Comparison of ENCODE assay signal across 11 cellular contexts in genomic region chrX:10922158-10922557, GRCh38.
A peak's percentile ranks its signal among the peaks of the same experiment; 100 is the strongest.
DNase-seq lines count a peak whose midpoint lies in the region; TF ChIP-seq lines count a peak whose summit lies in the region.
"Had no signal": no experiment of that assay in that cellular context is flagged by ENCODE, and none has a peak within 500 bp of the region (broad histone marks: within the 10 kb centered on the region; RNA-seq: fewer than 3 reads in every experiment).

No MANE protein-coding gene starts in this region.

- H3K36me3 ChIP-seq in adipocyte (ENCODE audit: control insufficient read depth, insufficient read depth, low read length, severe bottlenecking): no peaks in the 10 kb centered on the region

- DNase-seq in A172 (ENCODE audit: low spot score): peak; percentile 88
- peak; percentile 79 for DNase-seq in HFFc6
- DNase-seq in adipocyte (ENCODE audit: low read depth): peak; percentile 71
- peak; percentile 71 for DNase-seq in glomerular visceral epithelial cell (ENCODE audit: extremely low spot score)
- no peak for DNase-seq in NK-92 treated with Interleukin-12 subunit alpha and Interleukin-12 subunit beta, amount 100 ng/mL, for 24 hours (lab: John Stamatoyannopoulos, UW)
- no peak for DNase-seq in NCI-H2107 treated with DMSO at 0.1 percent for 48 hours (lab: John Stamatoyannopoulos, UW; ENCODE audit: unreplicated experiment)
- no peak for DNase-seq in activated CD4-positive, alpha-beta T cell treated with anti-CD3 and anti-CD28 coated beads, Interleukin-2, amount 50 U/mL, for 4 hours
- no peak for DNase-seq in CD1c-positive myeloid dendritic cell (ENCODE audit: extremely low spot score)
- DNase-seq: NCI-H1436 treated with DMSO at 0.1 percent for 48 hours; Right ventricle myocardium superior; stimulated activated naive CD4-positive, alpha-beta T cell had no signal

- H3K27me3 ChIP-seq in adipocyte (replicated peaks; ENCODE audit: control insufficient read depth, insufficient read depth, low read length): no peaks in the 10 kb centered on the region

- H3K4me1 ChIP-seq in adipocyte (ENCODE audit: control insufficient read depth, insufficient read depth, low read length): peaks cover 24% of the 10 kb centered on the region

- no peak overlapping the region for H3K4me3 Mint-ChIP-seq in HFFc6

- no peaks in the 10 kb centered on the region for H3K9me3 ChIP-seq in adipocyte (ENCODE audit: control insufficient read depth, low read length)

- no peak for TF ChIP-seq CTCF in HFFc6 (IDR thresholded peaks at IDR 0.05)

- H3K27ac Mint-ChIP-seq in HFFc6: 0 out of 2 replicates have a peak overlapping the region, but pooled peaks have one; percentile 47

- no peak overlapping the region for H3K4me3 ChIP-seq in adipocyte (ENCODE audit: low read length)

- H3K9me3 Mint-ChIP-seq in HFFc6: no peaks in the 10 kb centered on the region

- H3K4me1 Mint-ChIP-seq in HFFc6 (ENCODE audit: low read depth): peaks cover 42% of the 10 kb centered on the region

- H3K9ac ChIP-seq in adipocyte (ENCODE audit: low read length): no peak overlapping the region

- 0 out of 2 replicates have a peak, but pooled peaks cover under 1% of the 10 kb centered on the region for H3K36me3 Mint-ChIP-seq in HFFc6 (ENCODE audit: low read depth)

- no peaks in the 10 kb centered on the region for H3K27me3 Mint-ChIP-seq in HFFc6 (ENCODE audit: insufficient read depth)

Comparison
In these comparisons a context has a peak if more than half of its experiments do, and no peak if none do; other contexts are left out.
1. DNase-seq: peak in A172 (single experiment), HFFc6 (single experiment), adipocyte (single experiment) and glomerular visceral epithelial cell (single experiment); none in NK-92 treated with Interleukin-12 subunit alpha and Interleukin-12 subunit beta, amount 100 ng/mL, for 24 hours (single experiment), NCI-H2107 treated with DMSO at 0.1 percent for 48 hours (single experiment), activated CD4-positive, alpha-beta T cell treated with anti-CD3 and anti-CD28 coated beads, Interleukin-2, amount 50 U/mL, for 4 hours (0 of 2) and CD1c-positive myeloid dendritic cell (single experiment).